Comparison of ENCODE assay signal across 10 cellular contexts in the genomic region with DNA sequence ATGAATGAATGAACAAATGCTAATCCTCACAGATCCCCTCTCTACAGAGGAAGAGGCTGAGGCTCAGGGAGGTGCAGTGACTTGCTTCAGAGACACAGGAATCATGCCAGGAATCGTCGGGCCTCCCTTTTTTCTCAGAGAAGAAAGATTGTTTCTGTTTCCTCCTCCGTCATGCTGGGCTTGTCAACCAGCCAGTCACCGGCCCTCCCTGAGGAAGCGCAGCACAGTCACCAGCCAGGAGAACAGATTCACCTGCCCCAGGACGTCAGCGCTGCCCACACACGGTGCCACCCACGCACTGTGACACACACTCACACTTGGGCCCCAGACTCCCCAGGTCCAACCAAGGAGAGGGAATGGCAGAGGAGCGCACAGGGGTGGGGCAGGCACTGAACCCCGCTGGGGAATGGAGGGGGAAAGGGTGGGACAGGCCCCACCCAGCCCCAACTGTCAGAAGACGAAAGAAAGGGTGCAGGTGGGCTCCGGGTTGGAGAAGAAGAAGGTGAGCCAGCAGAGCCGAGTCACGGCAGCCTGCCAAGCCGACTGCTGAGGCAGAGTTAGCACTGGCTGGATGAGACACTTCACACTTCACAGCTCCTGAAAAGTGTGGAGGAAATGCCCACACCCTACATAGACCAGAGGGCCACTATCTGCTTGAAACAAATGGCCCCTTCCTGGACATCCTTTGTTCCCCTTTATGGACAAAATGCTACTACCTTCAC. TPM values are rescaled to one million over a fixed set of nuclear protein-coding genes. Genes with fewer than 3 reads are reported as not detected.
A peak's percentile ranks its signal among the peaks of the same experiment; 100 is the strongest.
DNase-seq lines count a peak whose midpoint lies in the region; ATAC-seq, FAIRE-seq and TF ChIP-seq lines count a peak whose summit lies in the region.
"Had no signal": no experiment of that assay in that cellular context is flagged by ENCODE, and none has a peak within 500 bp of the region (broad histone marks: within the 10 kb centered on the region; RNA-seq: fewer than 3 reads in every experiment).

No MANE protein-coding gene starts in this region.

- H3K36me3 ChIP-seq in K562 (ENCODE audit: control insufficient read depth, insufficient read depth, low read length): no peaks in the 10 kb centered on the region
- no peaks in the 10 kb centered on the region for H3K36me3 ChIP-seq in testis (ENCODE audit: low read depth, missing control alignments)

- TF ChIP-seq POLR2A in K562 (conservative IDR thresholded peaks at IDR 0.05) (no peak), testis (IDR thresholded peaks at IDR 0.05) (no peak)

- H3K79me2 ChIP-seq in K562 (ENCODE audit: control insufficient read depth, insufficient read depth, low read length): no peaks in the 10 kb centered on the region

- no peak overlapping the region for H2AFZ ChIP-seq in K562 (ENCODE audit: low read depth, low read length)

- no peak for TF ChIP-seq EP300 in K562 (IDR thresholded peaks at IDR 0.05; ENCODE audit: low read length)

- H3K4me2 ChIP-seq in K562 (ENCODE audit: insufficient read depth, low read length): no peak overlapping the region

- WGBS in K562 (ENCODE audit: insufficient coverage, low coverage, missing lambda C conversion rate): 35% methylated on average over 16 of the region's 16 CpGs
- 52 to 62% methylated on average over 14 to 16 of the region's 16 CpGs for WGBS in testis, 2 donors

- CTCF ChIA-PET in K562 (lab: Yijun Ruan, JAX; ENCODE audit: low intra/inter-chr PET ratio): no interaction called here

- ATAC-seq in K562 (peak; percentile 30), left colon (peak; percentile 97), HG02571 (IDR thresholded peaks at IDR 0.05; ENCODE audit: unreplicated experiment) (no peak), HG03280 (IDR thresholded peaks at IDR 0.05; ENCODE audit: unreplicated experiment) (no peak)

- in situ Hi-C loops in K562 (cut with MboI): no loop called here

- TF ChIP-seq RAD21 in K562 (CRISPR knock-in tag; conservative IDR thresholded peaks at IDR 0.05 in 1 of 2, IDR thresholded peaks at IDR 0.05 in 1 of 2): no peak

- H3K4me1 ChIP-seq in K562 (replicated peaks in 1 of 2; ENCODE audit: control insufficient read depth in 2 of 2, insufficient read depth in 2 of 2, low read length in 2 of 2): peaks cover 6 to 23% of the 10 kb centered on the region in 2 experiments; a peak in 4 of 5 replicates
- peaks cover 12% of the 10 kb centered on the region for H3K4me1 ChIP-seq in testis

- H3K27me3 ChIP-seq in K562 (ENCODE audit: control insufficient read depth in 2 of 2, insufficient read depth in 2 of 2, low read length in 2 of 2) (no peaks in the 10 kb centered on the region), testis (no peaks in the 10 kb centered on the region)

- intact Hi-C loops in K562 (cut with micrococcal nuclease) (no loop called here), left colon (cut with DNase I, micrococcal nuclease) (no loop called here), testis (cut with DNase I; ENCODE audit: low total_unique reads) (no loop called here)

- POLR2A ChIA-PET in K562 (lab: Yijun Ruan, JAX): interaction anchor here (0.8 to 1.1 kb wide), 2 partner anchors 19 to 51 kb away, joined by 3 to 4 read pairs; no protein-coding TSS in a partner anchor

- no peaks in the 10 kb centered on the region for H4K20me1 ChIP-seq in K562 (replicated peaks; ENCODE audit: control insufficient read depth, insufficient read depth, low read length)

- H3K27ac ChIP-seq in K562 (ENCODE audit: extremely low read depth, low read depth, low read length) (no peak overlapping the region), testis (peak overlapping the region in 1 of 2 donors; percentile 37)

- H3K4me3 ChIP-seq in K562 (no peak overlapping the region), testis (no peak overlapping the region)

- no peaks in the 10 kb centered on the region for H3K9me1 ChIP-seq in K562 (ENCODE audit: control insufficient read depth, insufficient read depth, low read length)

- no peak for FAIRE-seq in K562 (lab: Jason Lieb, UNC)

- BruUV-seq in K562 (replicated peaks; lab: Mats Ljungman, UMichigan): no TSS peak

- DNase-seq in activated CD8-positive, alpha-beta memory T cell treated with anti-CD3 and anti-CD28 coated beads, Interleukin-2, amount 50 U/mL, for 4 hours: peak; percentile 44
- no peak for DNase-seq in activated CD8-positive, alpha-beta memory T cell treated with anti-CD3 and anti-CD28 coated beads for 24 hours
- DNase-seq in K562 (ENCODE audit: extremely low read depth in 1 of 4, low spot score in 3 of 4) (peak in 2 of 4 experiments; percentile 29 to 39), left colon (peak; percentile 69 to 77), testis (peak; percentile 93), NOMO-1 treated with DMSO at 0.1 percent for 48 hours (lab: John Stamatoyannopoulos, UW; ENCODE audit: unreplicated experiment) (no peak)
- DNase-seq: activated B cell treated with CpG ODN at 0.5 μM for 24 hours, NCI-H69 had no signal

- H3K9ac ChIP-seq in K562 (ENCODE audit: insufficient read depth in 1 of 2, low read depth in 2 of 2, low read length in 2 of 2): peak overlapping the region in 1 of 2 experiments; percentile 86; a peak in 2 of 4 replicates

- no peak for TF ChIP-seq CTCF in K562 (IDR thresholded peaks at IDR 0.05 in 2 of 3, conservative IDR thresholded peaks at IDR 0.05 in 1 of 3; ENCODE audit: insufficient read depth in 2 of 3, low read depth in 1 of 3, low read length in 3 of 3)
- no peak for TF ChIP-seq CTCF in testis (IDR thresholded peaks at IDR 0.05)

- H3K9me3 ChIP-seq in K562 (replicated peaks; ENCODE audit: control insufficient read depth, insufficient read depth, low read depth, low read length) (no peaks in the 10 kb centered on the region), testis (no peaks in the 10 kb centered on the region)

TF ChIP-seq in K562, 482 proteins besides CTCF, POLR2A, EP300 and RAD21 (continues in another document):
- no peak for TF ChIP-seq TAF9B (IDR thresholded peaks at IDR 0.05; ENCODE audit: partially characterized antibody)
- TF ChIP-seq TAF7 (tag; IDR thresholded peaks at IDR 0.05): no peak
- no peak for TF ChIP-seq IFI16 (CRISPR knock-in tag; IDR thresholded peaks at IDR 0.05)
- no peak for TF ChIP-seq KDM1A (IDR thresholded peaks at IDR 0.05)
- TF ChIP-seq, protein P1, sequence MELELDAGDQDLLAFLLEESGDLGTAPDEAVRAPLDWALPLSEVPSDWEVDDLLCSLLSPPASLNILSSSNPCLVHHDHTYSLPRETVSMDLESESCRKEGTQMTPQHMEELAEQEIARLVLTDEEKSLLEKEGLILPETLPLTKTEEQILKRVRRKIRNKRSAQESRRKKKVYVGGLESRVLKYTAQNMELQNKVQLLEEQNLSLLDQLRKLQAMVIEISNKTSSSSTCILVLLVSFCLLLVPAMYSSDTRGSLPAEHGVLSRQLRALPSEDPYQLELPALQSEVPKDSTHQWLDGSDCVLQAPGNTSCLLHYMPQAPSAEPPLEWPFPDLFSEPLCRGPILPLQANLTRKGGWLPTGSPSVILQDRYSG (tag; conservative IDR thresholded peaks at IDR 0.05; ENCODE audit: low read depth): no peak
- no peak for TF ChIP-seq WHSC1 (IDR thresholded peaks at IDR 0.05; ENCODE audit: low read length)
- no peak for TF ChIP-seq CEBPG (CRISPR knock-in tag; IDR thresholded peaks at IDR 0.05)
- no peak for TF ChIP-seq CEBPG (tag; conservative IDR thresholded peaks at IDR 0.05 in 1 of 2, IDR thresholded peaks at IDR 0.05 in 1 of 2)

RNA-seq across cellular contexts. Expression of a gene that starts 13.8 kb away (rescaled TPM):
- total RNA-seq in K562 (2011; cell fraction: chromatin; rRNA removed; ENCODE audit: low replicate concordance): 94.3 and 160 TPM in 2 replicates
- 81.7 and 85.4 TPM in 2 replicates for total RNA-seq in K562 (2011; cell fraction: nucleolus; rRNA removed)
- 98.5 and 147 TPM in 2 replicates for total RNA-seq in K562 (2011; cell fraction: nucleoplasm; rRNA removed)
- total RNA-seq in K562 (2014; rRNA removed): 20.9 and 38.1 TPM in 2 replicates
- 33.5 and 38.8 TPM in 2 replicates for total RNA-seq in K562 (2014; rRNA removed; fragmentation: Illumina TruSeq; extraction: Trizol)
- total RNA-seq in K562 (2015; rRNA removed; fragmentation: Illumina TruSeq; extraction: Trizol): 41.9 and 42.5 TPM in 2 replicates
- 48.0 and 51.3 TPM in 2 replicates for total RNA-seq in K562 (2021)
- polyA plus RNA-seq in K562 (2011; rRNA removed): 36.4 and 39.2 TPM in 2 replicates
- polyA plus RNA-seq in K562 (2011; cell fraction: cytosol; rRNA removed): 59.9 and 75.2 TPM in 2 replicates
- 37.4 and 51.3 TPM in 2 replicates for polyA plus RNA-seq in K562 (2011; cell fraction: nucleus; rRNA removed)
- 49.8 and 50.4 TPM in 2 replicates for polyA plus RNA-seq in K562 (2012)
- polyA plus RNA-seq in K562 (2014; fragmentation: Illumina TruSeq; extraction: Trizol): 58.0 and 68.4 TPM in 2 replicates
- 10 to 100 TPM in 1 of 2 experiments, 1 to 10 TPM in 1; 5.5 to 11.7 TPM for polyA plus RNA-seq in K562 (2014; fragmentation: Nextera tagmentation; extraction: Ambion mirVana)
- 32.9 and 45.5 TPM in 2 replicates for polyA plus RNA-seq in K562 (2014; rRNA removed)
- 42.0 and 52.9 TPM in 2 replicates for polyA minus RNA-seq in K562 (2011; rRNA and poly(A)+ RNA removed)
- polyA minus RNA-seq in K562 (2011; cell fraction: cytosol; rRNA and poly(A)+ RNA removed): 26.8 and 27.7 TPM in 2 replicates
- 19.5 and 22.5 TPM in 2 replicates for polyA minus RNA-seq in K562 (2011; cell fraction: nucleus; rRNA and poly(A)+ RNA removed)
- total RNA-seq in left colon: 100 to 1,000 TPM; 201 to 223 TPM
- 10 to 100 TPM; 89.8 to 100.0 TPM for total RNA-seq in testis
- polyA plus RNA-seq in testis (ENCODE audit: insufficient read depth, low read depth, low replicate concordance): 94.1 TPM

RNA-seq across cellular contexts. Expression of a gene that starts 49.2 kb away (rescaled TPM):
- total RNA-seq in K562 (2011; cell fraction: chromatin; rRNA removed; ENCODE audit: low replicate concordance): 11.5 and 24.3 TPM in 2 replicates
- total RNA-seq in K562 (2011; cell fraction: nucleolus; rRNA removed): 32.5 and 33.0 TPM in 2 replicates
- 17.9 and 22.4 TPM in 2 replicates for total RNA-seq in K562 (2011; cell fraction: nucleoplasm; rRNA removed)
- total RNA-seq in K562 (2014; rRNA removed) (12.8 and 18.9 TPM in 2 replicates), K562 (2014; rRNA removed; fragmentation: Illumina TruSeq; extraction: Trizol) (5.0 and 7.3 TPM in 2 replicates), K562 (2015; rRNA removed; fragmentation: Illumina TruSeq; extraction: Trizol) (4.4 and 4.8 TPM in 2 replicates), K562 (2021) (14.2 and 17.1 TPM in 2 replicates), left colon (100 to 1,000 TPM; 148 to 242 TPM), testis (100 to 1,000 TPM; 159 to 172 TPM)
- polyA plus RNA-seq in K562 (2011; rRNA removed) (12.6 and 13.3 TPM in 2 replicates), K562 (2014; fragmentation: Illumina TruSeq; extraction: Trizol) (8.0 and 8.5 TPM in 2 replicates), K562 (2014; fragmentation: Nextera tagmentation; extraction: Ambion mirVana) (1 to 10 TPM; 2.1 to 3.0 TPM), K562 (2014; rRNA removed) (10.1 and 14.1 TPM in 2 replicates), testis (ENCODE audit: insufficient read depth, low read depth, low replicate concordance) (86.2 TPM)
- 16.2 and 25.8 TPM in 2 replicates for polyA plus RNA-seq in K562 (2011; cell fraction: cytosol; rRNA removed)
- 26.5 and 30.4 TPM in 2 replicates for polyA plus RNA-seq in K562 (2011; cell fraction: nucleus; rRNA removed)
- polyA plus RNA-seq in K562 (2012): 8.3 and 11.4 TPM in 2 replicates
- 13.6 and 20.8 TPM in 2 replicates for polyA minus RNA-seq in K562 (2011; rRNA and poly(A)+ RNA removed)
- 13.5 and 14.0 TPM in 2 replicates for polyA minus RNA-seq in K562 (2011; cell fraction: cytosol; rRNA and poly(A)+ RNA removed)
- 23.3 and 31.2 TPM in 2 replicates for polyA minus RNA-seq in K562 (2011; cell fraction: nucleus; rRNA and poly(A)+ RNA removed)

Comparison
In these comparisons a context has a peak if more than half of its experiments do, and no peak if none do; other contexts are left out.
1. DNase-seq: peak in activated CD8-positive, alpha-beta memory T cell treated with anti-CD3 and anti-CD28 coated beads, Interleukin-2, amount 50 U/mL, for 4 hours (single experiment), left colon (2 of 2) and testis (single experiment); none in activated CD8-positive, alpha-beta memory T cell treated with anti-CD3 and anti-CD28 coated beads for 24 hours (single experiment) and NOMO-1 treated with DMSO at 0.1 percent for 48 hours (single experiment).
2. ATAC-seq: peak in K562 (single experiment) and left colon (single experiment); none in HG02571 (single experiment) and HG03280 (single experiment).
3. RNA of a gene that starts 49.2 kb away (total RNA-seq): 148 to 242 TPM in left colon and 159 to 172 TPM in testis; 4.4 to 33.0 TPM in K562; every median in the first group is over 4 times any median in the second.